In the genomic region with DNA sequence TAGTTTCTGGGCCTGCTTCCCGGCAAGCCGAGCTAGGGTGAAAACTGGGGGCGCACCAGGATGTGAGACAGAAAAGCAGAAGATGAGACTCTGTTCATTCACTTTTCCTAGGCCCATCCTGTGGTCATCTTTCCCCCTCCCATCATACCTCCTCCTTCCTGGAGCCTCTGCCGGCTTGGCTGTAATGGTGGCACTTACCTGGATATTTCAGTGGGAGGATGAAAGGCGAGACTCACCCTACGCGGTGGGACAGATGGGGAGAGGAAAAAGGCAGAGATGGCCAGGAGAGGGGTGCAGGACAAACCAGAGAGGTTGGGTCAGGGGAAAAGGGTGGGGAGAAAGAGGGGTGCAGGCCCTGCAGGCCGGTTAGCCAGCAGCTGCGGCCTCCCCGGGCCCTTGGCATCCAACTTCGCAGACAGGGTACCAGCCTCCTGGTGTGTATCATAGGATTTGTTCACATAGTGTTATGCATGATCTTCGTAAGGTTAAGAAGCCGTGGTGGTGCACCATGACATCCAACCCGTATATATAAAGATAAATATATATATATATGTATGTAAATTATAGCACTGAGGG, we compare ENCODE assay signal across 26 cellular contexts. TPM values are rescaled to one million over a fixed set of nuclear protein-coding genes. Genes with fewer than 3 reads are reported as not detected.
A peak's percentile ranks its signal among the peaks of the same experiment; 100 is the strongest.
DNase-seq lines count a peak whose midpoint lies in the region; ATAC-seq, FAIRE-seq and TF ChIP-seq lines count a peak whose summit lies in the region.
"Had no signal": no experiment of that assay in that cellular context is flagged by ENCODE, and none has a peak within 500 bp of the region (broad histone marks: within the 10 kb centered on the region; RNA-seq: fewer than 3 reads in every experiment).

No MANE protein-coding gene starts in this region.

- H2BK5ac ChIP-seq in H1 (ENCODE audit: low read depth, low read length) (no peak overlapping the region), neuronal stem cell (ENCODE audit: low read length) (no peak overlapping the region)

- no peaks in the 10 kb centered on the region; the same call in 1 of the 2 replicates for H3K23me2 ChIP-seq in H1 (ENCODE audit: low read depth, low read length)

- H3K27ac ChIP-seq in H1 (ENCODE audit: low read depth, low read length) (no peak overlapping the region), neuronal stem cell (replicated peaks; ENCODE audit: low read length) (no peak overlapping the region), caudate nucleus (ENCODE audit: low read depth, low read length) (no peak overlapping the region)
- H3K27ac ChIP-seq: SK-N-MC had no signal

- H3K27ac Mint-ChIP-seq in natural killer cell: peak overlapping the region; percentile 57 to 65
- H3K27ac Mint-ChIP-seq in natural killer cell treated with Interleukin-12 subunit alpha and Interleukin-12 subunit beta and Interleukin-15 and Interleukin-18, amount 100 ng/mL, for 72 hours: peak overlapping the region in 1 of 2 donors; percentile 23

- TF ChIP-seq POLR2A in H1 (IDR thresholded peaks at IDR 0.05; ENCODE audit: control extremely low read depth in 1 of 2, low read depth in 2 of 2, low read length in 2 of 2): no peak

- H2BK20ac ChIP-seq in H1 (ENCODE audit: low read length): no peak overlapping the region

- H3K56ac ChIP-seq in H1 (replicated peaks; ENCODE audit: insufficient read length, low read depth, low read length): no peak overlapping the region

- DNase-seq in natural killer cell (no peak), H1 (ENCODE audit: low read depth in 1 of 2, low spot score in 2 of 2) (no peak), neuronal stem cell (ENCODE audit: low spot score) (no peak), HuH-7.5 (ENCODE audit: low spot score) (no peak), caudate nucleus (lab: John Stamatoyannopoulos, UW) (no peak), NCI-H2081 treated with DMSO at 0.1 percent for 48 hours (lab: John Stamatoyannopoulos, UW) (no peak)
- no peak for DNase-seq in natural killer cell treated with Interleukin-12 subunit alpha and Interleukin-12 subunit beta and Interleukin-15 and Interleukin-18, amount 100 ng/mL, for 72 hours (ENCODE audit: low spot score)
- DNase-seq: C1 segment of cervical spinal cord; CD4-positive, alpha-beta memory T cell; COR-L47; DMS53; GOT3; HCEC 1CT; IMR-90; KG1; MM.1S; NCI-H2029; NCI-H510A; NCI-H69; SIG-M5 had no signal

- no peak overlapping the region for H3K14ac ChIP-seq in H1 (ENCODE audit: insufficient read length)
- no peak overlapping the region for H3K14ac ChIP-seq in neuronal stem cell (ENCODE audit: low read length)

- H3K4me3 ChIP-seq in H1 (ENCODE audit: extremely low read depth in 1 of 4, insufficient read depth in 2 of 4, low read depth in 3 of 4, low read length in 4 of 4) (no peak overlapping the region), neuronal stem cell (ENCODE audit: low read length in 2 of 2) (no peak overlapping the region)
- H3K4me3 ChIP-seq: GM12878, SK-N-MC had no signal

- H4K20me1 ChIP-seq in H1 (replicated peaks in 1 of 2; ENCODE audit: control insufficient read depth in 1 of 2, insufficient read depth in 2 of 2, low read length in 2 of 2): no peaks in the 10 kb centered on the region

- H3K9me3 ChIP-seq in H1 (ENCODE audit: insufficient read depth in 2 of 2, low read depth in 1 of 2, low read length in 1 of 2) (no peaks in the 10 kb centered on the region), neuronal stem cell (replicated peaks in 1 of 2; ENCODE audit: control insufficient read depth in 2 of 2, insufficient read depth in 1 of 2, low read depth in 1 of 2, low read length in 2 of 2) (no peaks in the 10 kb centered on the region)

- H3K27me3 ChIP-seq in H1 (replicated peaks in 1 of 4; ENCODE audit: control insufficient read depth in 3 of 4, extremely low read depth in 1 of 4, insufficient read depth in 3 of 4, low read length in 3 of 4) (no peaks in the 10 kb centered on the region), neuronal stem cell (ENCODE audit: control insufficient read depth in 3 of 3, insufficient read depth in 3 of 3, low read depth in 1 of 3, low read length in 3 of 3) (no peaks in the 10 kb centered on the region)

- H2AK5ac ChIP-seq in H1 (ENCODE audit: low read depth, low read length) (no peak overlapping the region), neuronal stem cell (ENCODE audit: low read depth, low read length) (peak overlapping the region; percentile 71)

- peaks cover 0 to 5% (median 0%) of the 10 kb centered on the region in 4 experiments; a peak in 3 of 7 replicates for H3K4me1 ChIP-seq in H1 (replicated peaks in 1 of 4; ENCODE audit: control insufficient read depth in 3 of 4, insufficient read depth in 4 of 4, low read length in 3 of 4)
- H3K4me1 ChIP-seq in neuronal stem cell (ENCODE audit: control insufficient read depth in 2 of 2, insufficient read depth in 1 of 2, low read depth in 1 of 2, low read length in 2 of 2): peaks cover 49 to 59% of the 10 kb centered on the region in 2 donors

- H3K18ac ChIP-seq in H1 (ENCODE audit: extremely low read depth, low read length) (no peak overlapping the region), neuronal stem cell (ENCODE audit: low read length) (peak overlapping the region; percentile 84)

- H3K36me3 ChIP-seq in H1 (ENCODE audit: control insufficient read depth in 2 of 4, insufficient read depth in 4 of 4, low read length in 3 of 4): no peaks in the 10 kb centered on the region
- H3K36me3 ChIP-seq in neuronal stem cell (replicated peaks in 1 of 2; ENCODE audit: control insufficient read depth in 2 of 2, insufficient read depth in 2 of 2, low read length in 2 of 2): peaks cover 6 to 31% of the 10 kb centered on the region in 2 donors

- POLR2A ChIA-PET in H1 (lab: Charles Lee; ENCODE audit: partially characterized antibody): interaction anchor here (0.6 kb wide), 1 partner anchor 1208 kb away, joined by 3 read pairs; no protein-coding TSS in a partner anchor

- H3K9ac ChIP-seq in H1 (replicated peaks in 1 of 4; ENCODE audit: extremely low read depth in 1 of 4, low read depth in 3 of 4, low read length in 3 of 4): no peak overlapping the region
- H3K9ac ChIP-seq in neuronal stem cell (ENCODE audit: low read depth, low read length, poor library complexity): no peak overlapping the region

- H4K91ac ChIP-seq in H1 (replicated peaks; ENCODE audit: insufficient read length, low read length) (no peak overlapping the region), neuronal stem cell (ENCODE audit: low read depth, low read length, poor library complexity) (peak overlapping the region; percentile 66)

- ATAC-seq in natural killer cell: no peak
- ATAC-seq in natural killer cell treated with Interleukin-12 subunit alpha and Interleukin-12 subunit beta and Interleukin-15 and Interleukin-18, amount 100 ng/mL, for 72 hours: no peak
- ATAC-seq: GM12878, Panc1 had no signal

- H3K4me2 ChIP-seq in H1 (ENCODE audit: insufficient read depth in 1 of 2, low read depth in 2 of 2, low read length in 2 of 2) (no peak overlapping the region), neuronal stem cell (ENCODE audit: insufficient read depth, low read length, poor library complexity, severe bottlenecking) (no peak overlapping the region)

- H3K79me1 ChIP-seq in H1 (ENCODE audit: low read depth, low read length) (no peaks in the 10 kb centered on the region), neuronal stem cell (ENCODE audit: low read depth, low read length) (no peaks in the 10 kb centered on the region)

- no peak overlapping the region for H3K4me3 Mint-ChIP-seq in natural killer cell
- no peak overlapping the region for H3K4me3 Mint-ChIP-seq in natural killer cell treated with Interleukin-12 subunit alpha and Interleukin-12 subunit beta and Interleukin-15 and Interleukin-18, amount 100 ng/mL, for 72 hours
- H3K4me3 Mint-ChIP-seq: CD4-positive, alpha-beta memory T cell had no signal

- intact Hi-C loops in natural killer cell (cut with micrococcal nuclease): no loop called here

- H2BK12ac ChIP-seq in H1 (ENCODE audit: low read depth, low read length) (no peak overlapping the region), neuronal stem cell (ENCODE audit: low read length) (peak overlapping the region; percentile 43)

- H3K27me3 Mint-ChIP-seq in natural killer cell (ENCODE audit: low read depth in 2 of 2): no peaks in the 10 kb centered on the region
- no peaks in the 10 kb centered on the region for H3K27me3 Mint-ChIP-seq in natural killer cell treated with Interleukin-12 subunit alpha and Interleukin-12 subunit beta and Interleukin-15 and Interleukin-18, amount 100 ng/mL, for 72 hours
- H3K27me3 Mint-ChIP-seq: CD4-positive, alpha-beta memory T cell had no signal

- H4K8ac ChIP-seq in H1 (ENCODE audit: extremely low read depth, insufficient read depth, low read length) (peak overlapping the region; percentile 76; the same call in 1 of the 2 replicates), neuronal stem cell (ENCODE audit: low read depth, low read length) (no peak overlapping the region)

- no peaks in the 10 kb centered on the region for H3K9me3 Mint-ChIP-seq in natural killer cell
- no peaks in the 10 kb centered on the region for H3K9me3 Mint-ChIP-seq in natural killer cell treated with Interleukin-12 subunit alpha and Interleukin-12 subunit beta and Interleukin-15 and Interleukin-18, amount 100 ng/mL, for 72 hours

- no peak for TF ChIP-seq EP300 in H1 (IDR thresholded peaks at IDR 0.05; ENCODE audit: borderline replicate concordance in 1 of 2, low read depth in 2 of 2, low read length in 2 of 2)

- peaks cover 15 to 30% of the 10 kb centered on the region in 2 donors for H3K4me1 Mint-ChIP-seq in natural killer cell
- H3K4me1 Mint-ChIP-seq in natural killer cell treated with Interleukin-12 subunit alpha and Interleukin-12 subunit beta and Interleukin-15 and Interleukin-18, amount 100 ng/mL, for 72 hours (ENCODE audit: low read depth in 2 of 2): peaks cover 0 to 19% of the 10 kb centered on the region in 2 donors

- no peak overlapping the region for H2BK15ac ChIP-seq in H1 (ENCODE audit: low read length)
- H2BK15ac ChIP-seq in neuronal stem cell (ENCODE audit: low read length): no peak overlapping the region

- no peaks in the 10 kb centered on the region for H3K79me2 ChIP-seq in H1 (ENCODE audit: control insufficient read depth in 1 of 2, insufficient read depth in 2 of 2, low read length in 2 of 2)

- H3K4ac ChIP-seq in H1 (replicated peaks; ENCODE audit: insufficient read length, low read depth, low read length) (no peak overlapping the region), neuronal stem cell (ENCODE audit: low read length) (no peak overlapping the region)

- no peak for TF ChIP-seq RAD21 in H1 (IDR thresholded peaks at IDR 0.05 in 1 of 2, conservative IDR thresholded peaks at IDR 0.05 in 1 of 2; ENCODE audit: low read depth in 2 of 2, low read length in 2 of 2)

- no peak for FAIRE-seq in H1 (lab: Jason Lieb, UNC)
- FAIRE-seq: G401.6, GM12878, HTR-8/SVneo had no signal

- H2AFZ ChIP-seq in H1 (ENCODE audit: low read length) (no peak overlapping the region; the same call in 1 of the 2 replicates), neuronal stem cell (ENCODE audit: low read length) (no peak overlapping the region)

- H2BK120ac ChIP-seq in H1 (replicated peaks; ENCODE audit: low read depth, low read length) (no peak overlapping the region), neuronal stem cell (ENCODE audit: low read depth, low read length) (peak overlapping the region; percentile 10)

- CTCF ChIA-PET in H1 (lab: Charles Lee; ENCODE audit: partially characterized antibody): interaction anchor here (0.5 to 20.1 kb wide), 7 partner anchors 7 to 1215 kb away, joined by 3 to 256 read pairs (median 4); no protein-coding TSS in a partner anchor

- no peak for TF ChIP-seq CTCF in natural killer cell (IDR thresholded peaks at IDR 0.05)
- TF ChIP-seq CTCF in H1 (IDR thresholded peaks at IDR 0.05; ENCODE audit: control extremely low read depth in 1 of 3, insufficient read depth in 1 of 3, low read depth in 1 of 3, low read length in 3 of 3): no peak

- H3K23ac ChIP-seq in H1 (ENCODE audit: insufficient read length) (no peak overlapping the region), neuronal stem cell (ENCODE audit: low read depth, low read length, poor library complexity) (no peak overlapping the region)

- no peaks in the 10 kb centered on the region for H3K36me3 Mint-ChIP-seq in natural killer cell
- no peaks in the 10 kb centered on the region for H3K36me3 Mint-ChIP-seq in natural killer cell treated with Interleukin-12 subunit alpha and Interleukin-12 subunit beta and Interleukin-15 and Interleukin-18, amount 100 ng/mL, for 72 hours

- no peak overlapping the region for H4K5ac ChIP-seq in H1 (ENCODE audit: insufficient read length, low read depth, low read length)

- 96% methylated on average over 14 of the region's 14 CpGs; no CpG with 5 or more reads in 1 of the 2 experiments for WGBS in H1 (ENCODE audit: extremely low coverage in 1 of 2, insufficient coverage in 1 of 2, insufficient read length in 1 of 2, insufficient replicate concordance in 2 of 2, low coverage in 1 of 2, low lambda C conversion rate in 2 of 2, missing lambda C conversion rate in 1 of 2), 2 experiments
- no CpG with 5 or more reads among the region's 14 CpGs for WGBS in neuronal stem cell (ENCODE audit: extremely low coverage in 2 of 2, insufficient read length in 2 of 2, insufficient replicate concordance in 1 of 2), 2 donors

RNA-seq across cellular contexts. Expression of a gene that starts 41.5 kb away (rescaled TPM):
- total RNA-seq in natural killer cell: 1 to 10 TPM; 1.8 to 2.4 (median 2.0) TPM
- total RNA-seq in natural killer cell treated with Interleukin-12 subunit alpha and Interleukin-12 subunit beta and Interleukin-15 and Interleukin-18, amount 100 ng/mL, for 72 hours: not detected
- total RNA-seq in H1 (2021; fragmentation: NEBNext Ultra II Directional; extraction: Animal tissue kit (Norgen Biotek cat#: 25700)): not detected in 2 replicates
- 0.38 TPM in 1 of 2 replicates, not detected in the other for polyA plus RNA-seq in H1 (2011; rRNA removed)
- polyA plus RNA-seq in H1 (2011; cell fraction: cytosol; rRNA removed): not detected
- not detected for polyA plus RNA-seq in H1 (2011; cell fraction: nucleus; rRNA removed)
- not detected in 4 replicates for polyA plus RNA-seq in H1 (2012, experiment 1 of 2)
- polyA plus RNA-seq in H1 (2012, experiment 2 of 2): 0.67 TPM
- 0.04 TPM for polyA plus RNA-seq in H1 (2013, experiment 1 of 2)
- polyA plus RNA-seq in H1 (2013, experiment 2 of 2): not detected
- polyA minus RNA-seq in H1 (2011; rRNA and poly(A)+ RNA removed): not detected in 2 replicates
- polyA minus RNA-seq in H1 (2011; cell fraction: cytosol; rRNA and poly(A)+ RNA removed): not detected
- 3.0 TPM for polyA minus RNA-seq in H1 (2011; cell fraction: nucleus; rRNA and poly(A)+ RNA removed)
- polyA plus RNA-seq in neuronal stem cell (2013, experiment 1 of 2): 0.54 TPM
- polyA plus RNA-seq in neuronal stem cell (2013, experiment 2 of 2): 0.79 TPM
- total RNA-seq: CD4-positive, alpha-beta memory T cell; GM12878; OCI-LY7 had no signal
- polyA plus RNA-seq: CD4-positive, alpha-beta memory T cell had no signal
